ENCODE assay signal across 1 cellular context in the genomic region with DNA sequence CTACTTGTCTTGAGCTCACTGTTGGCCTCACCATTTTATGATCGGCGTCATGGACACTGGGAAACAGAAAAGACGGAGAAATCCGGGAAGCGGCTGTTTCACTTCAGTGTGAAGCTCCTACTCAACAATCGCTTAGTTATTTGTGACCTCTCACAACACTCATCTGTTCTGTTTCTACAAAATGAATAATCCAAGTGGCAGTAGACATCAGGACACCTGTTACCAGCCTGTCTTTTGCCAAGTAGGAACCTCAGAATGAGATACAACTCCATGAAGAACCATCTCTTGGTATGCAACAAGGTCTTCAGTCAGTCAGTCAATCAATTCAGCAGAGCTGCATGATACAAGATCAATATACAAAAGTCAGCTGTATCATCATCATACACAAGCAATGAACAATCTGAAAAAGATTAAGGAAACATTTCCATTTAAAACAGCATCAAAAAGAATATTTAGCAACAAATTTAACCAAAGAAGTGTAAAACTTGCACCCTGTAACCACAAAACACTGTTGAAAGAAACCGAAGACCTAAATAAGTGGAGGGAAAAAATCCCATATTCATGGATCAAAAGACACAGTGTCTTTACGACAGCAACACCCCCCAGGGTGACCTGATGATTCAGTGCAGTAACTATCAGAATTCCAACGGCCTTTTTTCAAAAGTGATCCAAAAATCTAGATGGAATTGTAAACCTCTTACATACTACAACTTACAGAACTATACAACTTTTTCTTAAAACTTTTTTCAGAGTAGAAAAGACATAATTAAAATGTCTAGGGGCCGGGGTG.
TF ChIP-seq lines count a peak whose summit lies in the region.

No MANE protein-coding gene starts in this region.

TF ChIP-seq in HEK293, 187 proteins besides CTCF, POLR2A, EP300 and RAD21 (continued from another document):
- TF ChIP-seq, protein P1, sequence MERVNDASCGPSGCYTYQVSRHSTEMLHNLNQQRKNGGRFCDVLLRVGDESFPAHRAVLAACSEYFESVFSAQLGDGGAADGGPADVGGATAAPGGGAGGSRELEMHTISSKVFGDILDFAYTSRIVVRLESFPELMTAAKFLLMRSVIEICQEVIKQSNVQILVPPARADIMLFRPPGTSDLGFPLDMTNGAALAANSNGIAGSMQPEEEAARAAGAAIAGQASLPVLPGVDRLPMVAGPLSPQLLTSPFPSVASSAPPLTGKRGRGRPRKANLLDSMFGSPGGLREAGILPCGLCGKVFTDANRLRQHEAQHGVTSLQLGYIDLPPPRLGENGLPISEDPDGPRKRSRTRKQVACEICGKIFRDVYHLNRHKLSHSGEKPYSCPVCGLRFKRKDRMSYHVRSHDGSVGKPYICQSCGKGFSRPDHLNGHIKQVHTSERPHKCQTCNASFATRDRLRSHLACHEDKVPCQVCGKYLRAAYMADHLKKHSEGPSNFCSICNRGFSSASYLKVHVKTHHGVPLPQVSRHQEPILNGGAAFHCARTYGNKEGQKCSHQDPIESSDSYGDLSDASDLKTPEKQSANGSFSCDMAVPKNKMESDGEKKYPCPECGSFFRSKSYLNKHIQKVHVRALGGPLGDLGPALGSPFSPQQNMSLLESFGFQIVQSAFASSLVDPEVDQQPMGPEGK (tag by site-specific recombination; IDR thresholded peaks at IDR 0.05): no peak
- TF ChIP-seq, protein P2, sequence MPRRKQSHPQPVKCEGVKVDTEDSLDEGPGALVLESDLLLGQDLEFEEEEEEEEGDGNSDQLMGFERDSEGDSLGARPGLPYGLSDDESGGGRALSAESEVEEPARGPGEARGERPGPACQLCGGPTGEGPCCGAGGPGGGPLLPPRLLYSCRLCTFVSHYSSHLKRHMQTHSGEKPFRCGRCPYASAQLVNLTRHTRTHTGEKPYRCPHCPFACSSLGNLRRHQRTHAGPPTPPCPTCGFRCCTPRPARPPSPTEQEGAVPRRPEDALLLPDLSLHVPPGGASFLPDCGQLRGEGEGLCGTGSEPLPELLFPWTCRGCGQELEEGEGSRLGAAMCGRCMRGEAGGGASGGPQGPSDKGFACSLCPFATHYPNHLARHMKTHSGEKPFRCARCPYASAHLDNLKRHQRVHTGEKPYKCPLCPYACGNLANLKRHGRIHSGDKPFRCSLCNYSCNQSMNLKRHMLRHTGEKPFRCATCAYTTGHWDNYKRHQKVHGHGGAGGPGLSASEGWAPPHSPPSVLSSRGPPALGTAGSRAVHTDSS (tag by site-specific recombination; IDR thresholded peaks at IDR 0.05): no peak
